Comparison of ENCODE assay signal across 20 cellular contexts in genomic region chr16:23317266-23317661, GRCh38. TPM values are rescaled to one million over a fixed set of nuclear protein-coding genes. Genes with fewer than 3 reads are reported as not detected.
DNase-seq lines count a peak whose midpoint lies in the region; ATAC-seq and TF ChIP-seq lines count a peak whose summit lies in the region.
"Had no signal": no experiment of that assay in that cellular context is flagged by ENCODE, and none has a peak within 500 bp of the region (broad histone marks: within the 10 kb centered on the region; RNA-seq: fewer than 3 reads in every experiment).

No MANE protein-coding gene starts in this region.

- no peaks in the 10 kb centered on the region for H3K27me3 ChIP-seq in colonic mucosa
- no peaks in the 10 kb centered on the region for H3K27me3 ChIP-seq in upper lobe of left lung

- 60 to 67% methylated on average over 8 of the region's 8 CpGs for WGBS in upper lobe of left lung, 2 donors

- H3K36me3 Mint-ChIP-seq in HFFc6 (ENCODE audit: low read depth) = no peaks in the 10 kb centered on the region
- H3K36me3 Mint-ChIP-seq: CD4-positive, CD25-positive, alpha-beta regulatory T cell had no signal

- no peaks in the 10 kb centered on the region for H3K4me1 Mint-ChIP-seq in HFFc6 (ENCODE audit: low read depth)
- H3K4me1 Mint-ChIP-seq: CD4-positive, CD25-positive, alpha-beta regulatory T cell; nephron had no signal

- H3K27ac ChIP-seq in colonic mucosa = peak overlapping the region; percentile 70
- H3K27ac ChIP-seq in upper lobe of left lung = peak overlapping the region; percentile 51 to 81 (median 56)

- no peaks in the 10 kb centered on the region for H3K36me3 ChIP-seq in colonic mucosa
- no peaks in the 10 kb centered on the region for H3K36me3 ChIP-seq in upper lobe of left lung

- peaks cover 13% of the 10 kb centered on the region for H3K27me3 Mint-ChIP-seq in HFFc6 (ENCODE audit: insufficient read depth)
- H3K27me3 Mint-ChIP-seq: activated CD8-positive, alpha-beta T cell treated with anti-CD3 and anti-CD28 coated beads for 36 hours; CD4-positive, CD25-positive, alpha-beta regulatory T cell; dendritic cell treated with granulocyte-macrophage colony-stimulating factor and Interleukin-4, amounts not matched to agents 40 ng/mL and 50 ng/mL, for 4 days had no signal

- intact Hi-C loops in colonic mucosa (cut with DNase I) = loop anchor here (10.0 kb wide), 1 partner anchor 108 kb away; no protein-coding TSS in a partner anchor

- TF ChIP-seq POLR2A in upper lobe of left lung (IDR thresholded peaks at IDR 0.05) = peak in 1 of 4 donors; percentile 26

- DNase-seq in NCI-H748 (lab: John Stamatoyannopoulos, UW; ENCODE audit: unreplicated experiment) = peak; percentile 33
- no peak for DNase-seq in NCI-H748 treated with DMSO at 0.1 percent for 48 hours (lab: John Stamatoyannopoulos, UW)
- peak; percentile 85 for DNase-seq in NCI-H2196 treated with DMSO at 0.1 percent for 48 hours (lab: John Stamatoyannopoulos, UW; ENCODE audit: unreplicated experiment)
- DNase-seq in colonic mucosa = peak; percentile 85
- peak in 1 of 2 donors; percentile 88 for DNase-seq in upper lobe of left lung
- DNase-seq in HFFc6 = no peak
- DNase-seq: activated CD8-positive, alpha-beta T cell treated with anti-CD3 and anti-CD28 coated beads for 36 hours; CD4-positive, CD25-positive, alpha-beta regulatory T cell; GDM1; hippocampal formation; left cardiac atrium; NCI-H2227 treated with DMSO at 0.1 percent for 48 hours; OCI-M1 had no signal

- no peaks in the 10 kb centered on the region for H3K9me3 Mint-ChIP-seq in HFFc6
- H3K9me3 Mint-ChIP-seq: activated CD8-positive, alpha-beta T cell treated with anti-CD3 and anti-CD28 coated beads for 36 hours; activated T-helper 2 cell treated with anti-CD3 and anti-CD28 coated beads, Interferon-gamma antibody, Interleukin-2, Interleukin-4, amounts not matched to agents 10 μg/mL and 5 μg/mL and 100 μg/mL, durations not matched to agents 14 hours and 24 hours and 36 hours; dendritic cell treated with granulocyte-macrophage colony-stimulating factor and Interleukin-4, amounts not matched to agents 40 ng/mL and 50 ng/mL, for 4 days; nephron had no signal

- H3K9ac ChIP-seq in colonic mucosa (ENCODE audit: low read depth in 2 of 2, low read length in 2 of 2) = peak overlapping the region in 1 of 2 donors; percentile 75

- ATAC-seq in upper lobe of left lung (ENCODE audit: low FRiP score in 2 of 2) (peak; percentile 58 to 77), HG03159 (IDR thresholded peaks at IDR 0.05; ENCODE audit: unreplicated experiment) (no peak), HG03442 (IDR thresholded peaks at IDR 0.05; ENCODE audit: unreplicated experiment) (no peak)
- ATAC-seq: activated CD8-positive, alpha-beta T cell treated with anti-CD3 and anti-CD28 coated beads for 36 hours; K562; left cardiac atrium had no signal

- peaks cover 3% of the 10 kb centered on the region for H3K4me1 ChIP-seq in colonic mucosa
- H3K4me1 ChIP-seq in upper lobe of left lung = peaks cover 0 to 33% (median 15%) of the 10 kb centered on the region in 4 donors

- H3K9me3 ChIP-seq in colonic mucosa = no peaks in the 10 kb centered on the region
- H3K9me3 ChIP-seq in upper lobe of left lung = no peaks in the 10 kb centered on the region

- H3K27ac Mint-ChIP-seq in HFFc6 = no peak overlapping the region
- H3K27ac Mint-ChIP-seq: activated CD8-positive, alpha-beta T cell treated with anti-CD3 and anti-CD28 coated beads for 36 hours; activated T-helper 2 cell treated with anti-CD3 and anti-CD28 coated beads, Interferon-gamma antibody, Interleukin-2, Interleukin-4, amounts not matched to agents 10 μg/mL and 5 μg/mL and 100 μg/mL, durations not matched to agents 14 hours and 24 hours and 36 hours; CD4-positive, CD25-positive, alpha-beta regulatory T cell; dendritic cell treated with granulocyte-macrophage colony-stimulating factor and Interleukin-4, amounts not matched to agents 40 ng/mL and 50 ng/mL, for 4 days; nephron had no signal

- peak; percentile 46 to 96 (median 88) for TF ChIP-seq EP300 in upper lobe of left lung (IDR thresholded peaks at IDR 0.05)

- H3K4me3 ChIP-seq in colonic mucosa (no peak overlapping the region), upper lobe of left lung (no peak overlapping the region)
- H3K4me3 ChIP-seq: K562 had no signal

- TF ChIP-seq CTCF in colonic mucosa (IDR thresholded peaks at IDR 0.05) (no peak), upper lobe of left lung (IDR thresholded peaks at IDR 0.05) (no peak), HFFc6 (IDR thresholded peaks at IDR 0.05) (no peak)

- H3K4me3 Mint-ChIP-seq in HFFc6 = no peak overlapping the region
- H3K4me3 Mint-ChIP-seq: activated CD8-positive, alpha-beta T cell treated with anti-CD3 and anti-CD28 coated beads for 36 hours; CD4-positive, CD25-positive, alpha-beta regulatory T cell; dendritic cell treated with granulocyte-macrophage colony-stimulating factor and Interleukin-4, amounts not matched to agents 40 ng/mL and 50 ng/mL, for 4 days; nephron had no signal

RNA-seq across cellular contexts. Expression of gene SCNN1B, which starts 15.2 kb away (rescaled TPM):
- total RNA-seq in colonic mucosa = 10 to 100 TPM; 27.7 to 94.7 TPM
- total RNA-seq in upper lobe of left lung = 10 to 100 TPM; 40.3 to 82.0 (median 56.7) TPM
- not detected for total RNA-seq in HFFc6 (2021; fragmentation: NEBNext Ultra II Directional; extraction: Animal tissue kit (Norgen Biotek cat#: 25700))
- total RNA-seq: activated CD8-positive, alpha-beta T cell treated with anti-CD3 and anti-CD28 coated beads for 36 hours; activated T-helper 2 cell treated with anti-CD3 and anti-CD28 coated beads, Interferon-gamma antibody, Interleukin-2, Interleukin-4, amounts not matched to agents 10 μg/mL and 5 μg/mL and 100 μg/mL, durations not matched to agents 14 hours and 24 hours and 36 hours; CD4-positive, CD25-positive, alpha-beta regulatory T cell; K562; temporal lobe had no signal

Comparison
In these comparisons a context has a peak if more than half of its experiments do, and no peak if none do; other contexts are left out.
1. DNase-seq: peak in NCI-H748 (single experiment), NCI-H2196 treated with DMSO at 0.1 percent for 48 hours (single experiment) and colonic mucosa (single experiment); none in NCI-H748 treated with DMSO at 0.1 percent for 48 hours (single experiment) and HFFc6 (single experiment).
2. ATAC-seq: peak in upper lobe of left lung (2 of 2); none in HG03159 (single experiment) and HG03442 (single experiment).
3. RNA of gene SCNN1B, which starts 15.2 kb away (total RNA-seq): 27.7 to 94.7 TPM in colonic mucosa and 40.3 to 82.0 TPM in upper lobe of left lung; not detected in HFFc6; every median in the first group is over 10 times any median in the second.